23 cellular contexts compared by ENCODE assay signal in the genomic region with DNA sequence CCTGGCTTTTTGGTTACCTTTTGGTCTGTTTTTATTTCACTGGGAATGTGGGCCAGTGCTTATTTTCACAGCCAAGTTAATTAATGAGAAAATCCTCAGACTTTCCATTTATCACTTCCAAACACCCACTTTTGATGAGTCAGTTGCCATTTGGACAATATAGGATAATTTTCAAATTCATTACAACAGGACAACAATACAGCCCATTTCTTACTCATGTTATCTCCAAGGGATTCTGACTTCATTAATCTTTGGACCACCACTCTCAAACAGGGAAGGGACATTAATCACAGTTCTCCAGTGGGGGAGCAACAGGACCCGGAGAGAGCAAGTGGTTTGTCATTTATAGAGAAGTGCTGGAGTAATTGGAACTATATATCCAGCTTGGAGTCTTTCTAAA. TPM values are rescaled to one million over a fixed set of nuclear protein-coding genes. Genes with fewer than 3 reads are reported as not detected.
DNase-seq lines count a peak whose midpoint lies in the region; ATAC-seq, FAIRE-seq and TF ChIP-seq lines count a peak whose summit lies in the region.
"Had no signal": no experiment of that assay in that cellular context is flagged by ENCODE, and none has a peak within 500 bp of the region (broad histone marks: within the 10 kb centered on the region; RNA-seq: fewer than 3 reads in every experiment).

No MANE protein-coding gene starts in this region.

- peaks cover 15% of the 10 kb centered on the region for H3K4me1 Mint-ChIP-seq in astrocyte (ENCODE audit: low read depth, unreplicated experiment)
- H3K4me1 Mint-ChIP-seq in activated CD4-positive, alpha-beta memory T cell treated with anti-CD3 and anti-CD28 coated beads, Interleukin-2, amount 10 ng/mL, durations not matched to agents 7 days and 5 days: peaks cover 6% of the 10 kb centered on the region
- H3K4me1 Mint-ChIP-seq: CD14-positive monocyte had no signal

- intact Hi-C loops in endothelial cell of umbilical vein (cut with micrococcal nuclease): no loop called here

- H3K4me2 ChIP-seq in astrocyte (ENCODE audit: low read length) (no peak overlapping the region), endothelial cell of umbilical vein (ENCODE audit: insufficient read depth, low read length) (no peak overlapping the region)
- H3K4me2 ChIP-seq: BLaER1 treated with 17β-estradiol and CSF1 and Interleukin-3, amounts not matched to agents 10 nM and 100 nM had no signal

- no peaks in the 10 kb centered on the region for H3K79me2 ChIP-seq in ACC112 (ENCODE audit: control insufficient read depth, insufficient read depth, low read length, unreplicated experiment)
- no peaks in the 10 kb centered on the region for H3K79me2 ChIP-seq in astrocyte (ENCODE audit: insufficient read depth, low read length)
- H3K79me2 ChIP-seq in endothelial cell of umbilical vein (ENCODE audit: control insufficient read depth, insufficient read depth, low read length): no peaks in the 10 kb centered on the region

- H3K9me3 Mint-ChIP-seq in astrocyte (ENCODE audit: unreplicated experiment): peaks cover 2% of the 10 kb centered on the region
- H3K9me3 Mint-ChIP-seq in activated CD4-positive, alpha-beta memory T cell treated with anti-CD3 and anti-CD28 coated beads, Interleukin-2, amount 10 ng/mL, durations not matched to agents 7 days and 5 days: no peaks in the 10 kb centered on the region
- H3K9me3 Mint-ChIP-seq: CD4-positive, alpha-beta T cell; CD8-positive, alpha-beta memory T cell had no signal

- H3K27me3 ChIP-seq in ACC112 (ENCODE audit: insufficient read depth, low read length): no peaks in the 10 kb centered on the region
- H3K27me3 ChIP-seq in astrocyte (ENCODE audit: insufficient read depth, low read length): no peaks in the 10 kb centered on the region
- H3K27me3 ChIP-seq in endothelial cell of umbilical vein (ENCODE audit: control insufficient read depth in 2 of 2, insufficient read depth in 2 of 2, low read length in 2 of 2): no peaks in the 10 kb centered on the region
- H3K27me3 ChIP-seq: BE2C; BLaER1 treated with 17β-estradiol and CSF1 and Interleukin-3, amounts not matched to agents 10 nM and 100 nM had no signal

- no peak overlapping the region for H3K9ac ChIP-seq in astrocyte (ENCODE audit: low read length)
- H3K9ac ChIP-seq in endothelial cell of umbilical vein (replicated peaks; ENCODE audit: extremely low read depth, insufficient read depth, low read length): no peak overlapping the region
- H3K9ac ChIP-seq: BLaER1 treated with 17β-estradiol and CSF1 and Interleukin-3, amounts not matched to agents 10 nM and 100 nM had no signal

- FAIRE-seq in astrocyte (lab: Jason Lieb, UNC) (no peak), endothelial cell of umbilical vein (lab: Jason Lieb, UNC) (no peak)
- FAIRE-seq: D721Med, GM12892, H1 had no signal

- H2AFZ ChIP-seq in ACC112 (ENCODE audit: low read length, unreplicated experiment) (peak overlapping the region; percentile 15), astrocyte (ENCODE audit: low read depth, low read length) (no peak overlapping the region), endothelial cell of umbilical vein (ENCODE audit: low read depth, low read length) (no peak overlapping the region)

- H3K9me1 ChIP-seq in endothelial cell of umbilical vein (replicated peaks; ENCODE audit: control insufficient read depth, extremely low read depth, insufficient read depth, low read length): no peaks in the 10 kb centered on the region

- TF ChIP-seq POLR2A in endothelial cell of umbilical vein (IDR thresholded peaks at IDR 0.05; ENCODE audit: low read depth, low read length): no peak

- DNase-seq in astrocyte (ENCODE audit: low read depth) (peak; percentile 78), endothelial cell of umbilical vein (ENCODE audit: low read depth, low spot score) (peak; percentile 42), NCI-H2081 (lab: John Stamatoyannopoulos, UW) (no peak), HK-2 (ENCODE audit: unreplicated experiment) (no peak)
- no peak for DNase-seq in activated CD4-positive, alpha-beta memory T cell treated with anti-CD3 and anti-CD28 coated beads, Interleukin-2, amount 10 ng/mL, durations not matched to agents 7 days and 5 days
- DNase-seq: ACHN; AML-193; BE2C; CD4-positive, alpha-beta T cell; CD8-positive, alpha-beta memory T cell; DMS 273 treated with DMSO at 0.1 percent for 48 hours; DMS79 treated with DMSO at 0.1 percent for 48 hours; H7; HCEC 1CT had no signal

- H3K4me3 Mint-ChIP-seq in astrocyte (ENCODE audit: unreplicated experiment): no peak overlapping the region
- no peak overlapping the region for H3K4me3 Mint-ChIP-seq in activated CD4-positive, alpha-beta memory T cell treated with anti-CD3 and anti-CD28 coated beads, Interleukin-2, amount 10 ng/mL, durations not matched to agents 7 days and 5 days
- H3K4me3 Mint-ChIP-seq: CD14-positive monocyte; CD4-positive, alpha-beta T cell; CD8-positive, alpha-beta memory T cell had no signal

- POLR2A ChIA-PET in HEK293 (lab: Yijun Ruan, JAX) (interaction anchor here (1.2 kb wide), 1 partner anchor 38 kb away, joined by 4 read pairs; the partner anchor contains the start of gene JUN), endothelial cell of umbilical vein (lab: Charles Lee) (no interaction called here)
- POLR2A ChIA-PET in activated CD4-positive, alpha-beta memory T cell treated with anti-CD3 and anti-CD28 coated beads, Interleukin-2, amount 10 ng/mL, durations not matched to agents 7 days and 5 days (lab: Charles Lee): no interaction called here

- CTCF ChIA-PET in HEK293 (lab: Yijun Ruan, JAX) (interaction anchor here (0.6 to 1.1 kb wide), 2 partner anchors 10 to 22 kb away, joined by 3 read pairs; no protein-coding TSS in a partner anchor), endothelial cell of umbilical vein (lab: Charles Lee) (interaction anchor here (0.7 to 1.6 kb wide), 5 partner anchors 19 to 1014 kb away, joined by 3 to 6 read pairs (median 4); no protein-coding TSS in a partner anchor)
- CTCF ChIA-PET in activated CD4-positive, alpha-beta memory T cell treated with anti-CD3 and anti-CD28 coated beads, Interleukin-2, amount 10 ng/mL, durations not matched to agents 7 days and 5 days (lab: Charles Lee): no interaction called here

- TF ChIP-seq CTCF in HEK293 (tag by site-specific recombination; IDR thresholded peaks at IDR 0.05) (no peak), astrocyte (IDR thresholded peaks at IDR 0.05; ENCODE audit: insufficient read depth, low read depth, low read length) (no peak), endothelial cell of umbilical vein (IDR thresholded peaks at IDR 0.05; ENCODE audit: extremely low read depth in 1 of 2, insufficient read depth in 1 of 2, low read depth in 1 of 2, low read length in 2 of 2) (no peak)

- H3K27ac Mint-ChIP-seq in astrocyte (ENCODE audit: unreplicated experiment): no peak overlapping the region
- no peak overlapping the region for H3K27ac Mint-ChIP-seq in activated CD4-positive, alpha-beta memory T cell treated with anti-CD3 and anti-CD28 coated beads, Interleukin-2, amount 10 ng/mL, durations not matched to agents 7 days and 5 days
- H3K27ac Mint-ChIP-seq: CD4-positive, alpha-beta T cell had no signal

- no TSS peak for BruUV-seq in endothelial cell of umbilical vein (replicated peaks; lab: Mats Ljungman, UMichigan)

- H3K4me3 ChIP-seq in ACC112 (ENCODE audit: low read depth, low read length): no peak overlapping the region
- no peak overlapping the region for H3K4me3 ChIP-seq in HEK293 (ENCODE audit: low read depth, low read length)
- H3K4me3 ChIP-seq in astrocyte (ENCODE audit: insufficient read depth, low read depth, low read length): no peak overlapping the region
- H3K4me3 ChIP-seq in endothelial cell of umbilical vein (replicated peaks in 1 of 3; ENCODE audit: insufficient read depth in 1 of 3, low read depth in 1 of 3, low read length in 3 of 3): no peak overlapping the region
- H3K4me3 ChIP-seq: BLaER1 treated with 17β-estradiol and CSF1 and Interleukin-3, amounts not matched to agents 10 nM and 100 nM had no signal

- dilution Hi-C loops in endothelial cell of umbilical vein (cut with MboI; ENCODE audit: extremely low pct_ligation_motif_present, low sequenced_read_pairs): no loop called here

- no peaks in the 10 kb centered on the region for H3K36me3 Mint-ChIP-seq in astrocyte (ENCODE audit: low read depth, unreplicated experiment)
- H3K36me3 Mint-ChIP-seq in activated CD4-positive, alpha-beta memory T cell treated with anti-CD3 and anti-CD28 coated beads, Interleukin-2, amount 10 ng/mL, durations not matched to agents 7 days and 5 days (ENCODE audit: low read depth): no peaks in the 10 kb centered on the region
- H3K36me3 Mint-ChIP-seq: CD14-positive monocyte; CD8-positive, alpha-beta memory T cell had no signal

- H3K27me3 Mint-ChIP-seq in astrocyte (ENCODE audit: low read depth, unreplicated experiment): no peaks in the 10 kb centered on the region
- H3K27me3 Mint-ChIP-seq in activated CD4-positive, alpha-beta memory T cell treated with anti-CD3 and anti-CD28 coated beads, Interleukin-2, amount 10 ng/mL, durations not matched to agents 7 days and 5 days: peaks cover 23% of the 10 kb centered on the region

- H3K27ac ChIP-seq in ACC112 (ENCODE audit: low read depth, low read length) (no peak overlapping the region), HEK293 (ENCODE audit: extremely low read depth, low read depth, low read length) (no peak overlapping the region), astrocyte (ENCODE audit: low read depth, low read length) (no peak overlapping the region), endothelial cell of umbilical vein (ENCODE audit: insufficient read depth, low read depth, low read length) (no peak overlapping the region)
- H3K27ac ChIP-seq: 22Rv1; BLaER1 treated with 17β-estradiol and CSF1 and Interleukin-3, amounts not matched to agents 10 nM and 100 nM had no signal

- H3K36me3 ChIP-seq in ACC112 (ENCODE audit: insufficient read depth, low read length) (no peaks in the 10 kb centered on the region), HEK293 (ENCODE audit: control insufficient read depth in 2 of 2, insufficient read depth in 1 of 2, low read length in 2 of 2) (no peaks in the 10 kb centered on the region), astrocyte (ENCODE audit: insufficient read depth, low read length) (no peaks in the 10 kb centered on the region), endothelial cell of umbilical vein (ENCODE audit: control insufficient read depth in 2 of 2, extremely low read depth in 1 of 2, insufficient read depth in 2 of 2, low read length in 2 of 2) (no peaks in the 10 kb centered on the region)
- H3K36me3 ChIP-seq: BE2C; BLaER1 treated with 17β-estradiol and CSF1 and Interleukin-3, amounts not matched to agents 10 nM and 100 nM had no signal

- ATAC-seq in HG03196 (IDR thresholded peaks at IDR 0.05; ENCODE audit: unreplicated experiment): no peak

- H4K20me1 ChIP-seq in astrocyte (ENCODE audit: insufficient read depth, low read length): no peaks in the 10 kb centered on the region
- H4K20me1 ChIP-seq in endothelial cell of umbilical vein (replicated peaks; ENCODE audit: control insufficient read depth, extremely low read depth, insufficient read depth, low read length): no peaks in the 10 kb centered on the region
- H4K20me1 ChIP-seq: BLaER1 treated with 17β-estradiol and CSF1 and Interleukin-3, amounts not matched to agents 10 nM and 100 nM had no signal

- peaks cover 29% of the 10 kb centered on the region for H3K4me1 ChIP-seq in ACC112 (ENCODE audit: control insufficient read depth, insufficient read depth, low read length, unreplicated experiment)
- H3K4me1 ChIP-seq in HEK293 (ENCODE audit: control insufficient read depth, insufficient read depth, low read length): peaks cover 7% of the 10 kb centered on the region
- H3K4me1 ChIP-seq in astrocyte (ENCODE audit: insufficient read depth, low read length): peaks cover 12% of the 10 kb centered on the region
- peaks cover 22% of the 10 kb centered on the region for H3K4me1 ChIP-seq in endothelial cell of umbilical vein (ENCODE audit: control insufficient read depth, extremely low read depth, insufficient read depth, low read length)
- H3K4me1 ChIP-seq: BE2C had no signal

- H3K9me3 ChIP-seq in HEK293 (ENCODE audit: control insufficient read depth, insufficient read depth, low read depth, low read length) (no peaks in the 10 kb centered on the region), astrocyte (ENCODE audit: insufficient read depth, low read depth, low read length) (no peaks in the 10 kb centered on the region), endothelial cell of umbilical vein (replicated peaks; ENCODE audit: control insufficient read depth, insufficient read depth, low read length) (no peaks in the 10 kb centered on the region)
- H3K9me3 ChIP-seq: BE2C; BLaER1 treated with 17β-estradiol and CSF1 and Interleukin-3, amounts not matched to agents 10 nM and 100 nM had no signal

RNA-seq across cellular contexts. Expression of gene JUN, which starts 38.8 kb away (rescaled TPM):
- total RNA-seq in astrocyte (100 and 101 TPM in 2 replicates), endothelial cell of umbilical vein (81.1 and 88.3 TPM in 2 replicates)
- 80.0 and 89.3 TPM in 2 replicates for polyA plus RNA-seq in endothelial cell of umbilical vein
- polyA plus RNA-seq in endothelial cell of umbilical vein (2011; cell fraction: cytosol; rRNA removed): 57.8 and 84.1 TPM in 2 replicates
- polyA plus RNA-seq in endothelial cell of umbilical vein (2011; cell fraction: nucleus; rRNA removed): 130 and 140 TPM in 2 replicates
- 67.6 and 99.1 TPM in 2 replicates for polyA plus RNA-seq in endothelial cell of umbilical vein (2012)
- polyA minus RNA-seq in endothelial cell of umbilical vein: 50.1 and 61.0 TPM in 2 replicates
- 12.2 TPM for polyA minus RNA-seq in endothelial cell of umbilical vein (2011; cell fraction: cytosol; rRNA and poly(A)+ RNA removed)
- 92.9 and 191 TPM in 2 replicates for polyA minus RNA-seq in endothelial cell of umbilical vein (2011; cell fraction: nucleus; rRNA and poly(A)+ RNA removed)
- total RNA-seq in activated CD4-positive, alpha-beta memory T cell treated with anti-CD3 and anti-CD28 coated beads, Interleukin-2, amount 10 ng/mL, durations not matched to agents 7 days and 5 days: 10 to 100 TPM; 31.1 to 32.3 TPM

RNA-seq across cellular contexts. Expression of gene MYSM1, which starts 45.2 kb away (rescaled TPM):
- total RNA-seq in astrocyte (32.3 and 38.1 TPM in 2 replicates), endothelial cell of umbilical vein (31.8 and 36.5 TPM in 2 replicates)
- 5.7 and 8.2 TPM in 2 replicates for polyA plus RNA-seq in endothelial cell of umbilical vein
- polyA plus RNA-seq in endothelial cell of umbilical vein (2011; cell fraction: cytosol; rRNA removed): 2.9 and 3.4 TPM in 2 replicates
- 38.0 and 50.2 TPM in 2 replicates for polyA plus RNA-seq in endothelial cell of umbilical vein (2011; cell fraction: nucleus; rRNA removed)
- 9.0 and 15.2 TPM in 2 replicates for polyA plus RNA-seq in endothelial cell of umbilical vein (2012)
- 17.0 and 17.3 TPM in 2 replicates for polyA minus RNA-seq in endothelial cell of umbilical vein
- polyA minus RNA-seq in endothelial cell of umbilical vein (2011; cell fraction: cytosol; rRNA and poly(A)+ RNA removed): 2.3 TPM
- 37.4 and 47.6 TPM in 2 replicates for polyA minus RNA-seq in endothelial cell of umbilical vein (2011; cell fraction: nucleus; rRNA and poly(A)+ RNA removed)
- total RNA-seq in activated CD4-positive, alpha-beta memory T cell treated with anti-CD3 and anti-CD28 coated beads, Interleukin-2, amount 10 ng/mL, durations not matched to agents 7 days and 5 days: 10 to 100 TPM; 45.2 to 50.5 TPM

Comparison
In these comparisons a context has a peak if more than half of its experiments do, and no peak if none do; other contexts are left out.
1. DNase-seq: peak in astrocyte (single experiment) and endothelial cell of umbilical vein (single experiment); none in NCI-H2081 (0 of 2), HK-2 (single experiment) and activated CD4-positive, alpha-beta memory T cell treated with anti-CD3 and anti-CD28 coated beads, Interleukin-2, amount 10 ng/mL, durations not matched to agents 7 days and 5 days (single experiment).